Comparison of ENCODE assay signal across 23 cellular contexts in the genomic region with DNA sequence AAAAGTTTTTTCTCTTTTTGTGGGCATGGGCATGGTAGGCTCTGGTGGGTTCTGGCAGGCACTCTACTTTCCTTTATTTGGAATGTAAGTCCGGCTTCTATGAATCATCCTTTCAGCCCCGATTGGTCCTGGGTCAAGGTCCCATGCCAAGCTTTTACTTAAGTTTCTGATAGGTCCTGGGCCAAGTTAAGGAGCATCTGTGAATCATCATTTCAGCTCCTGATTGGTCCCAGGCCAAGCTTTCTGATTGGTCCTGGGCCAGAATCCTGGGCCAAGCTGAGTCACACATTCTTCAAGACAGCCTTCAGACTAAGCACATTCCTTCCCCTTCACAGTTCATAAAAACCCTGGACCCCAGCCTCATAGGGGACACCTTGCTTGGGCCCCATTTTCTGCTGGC.
DNase-seq lines count a peak whose midpoint lies in the region; ATAC-seq and TF ChIP-seq lines count a peak whose summit lies in the region.
"Had no signal": no experiment of that assay in that cellular context is flagged by ENCODE, and none has a peak within 500 bp of the region (broad histone marks: within the 10 kb centered on the region; RNA-seq: fewer than 3 reads in every experiment).

No MANE protein-coding gene starts in this region.

- ATAC-seq in HG02571 (IDR thresholded peaks at IDR 0.05; ENCODE audit: unreplicated experiment) = no peak
- ATAC-seq: activated CD8-positive, alpha-beta T cell treated with anti-CD3 and anti-CD28 coated beads for 36 hours; K562; stimulated activated naive CD8-positive, alpha-beta T cell treated with anti-CD3 and anti-CD28 coated beads, Interleukin-15, amount 100 ng/mL, for 72 hours had no signal

- H2AFZ ChIP-seq in neuronal stem cell (ENCODE audit: low read length) = peak overlapping the region; percentile 7

- intact Hi-C loops in CD14-positive monocyte (cut with micrococcal nuclease) = no loop called here

- TF ChIP-seq CTCF in fibroblast of mammary gland (conservative IDR thresholded peaks at IDR 0.05; ENCODE audit: control insufficient read depth, insufficient read depth, low read depth, low read length) = no peak
- no peak for TF ChIP-seq CTCF in CD14-positive monocyte (IDR thresholded peaks at IDR 0.05)

- no peak overlapping the region for H3K4me2 ChIP-seq in neuronal stem cell (ENCODE audit: insufficient read depth, low read length, poor library complexity, severe bottlenecking)

- no peak overlapping the region for H3K18ac ChIP-seq in neuronal stem cell (ENCODE audit: low read length)

- H3K4me3 Mint-ChIP-seq in CD14-positive monocyte = peak overlapping the region in 1 of 2 donors; percentile 5
- H3K4me3 Mint-ChIP-seq: activated CD8-positive, alpha-beta T cell treated with anti-CD3 and anti-CD28 coated beads for 36 hours; central memory CD8-positive, alpha-beta T cell; immature natural killer cell; stimulated activated naive CD8-positive, alpha-beta T cell treated with anti-CD3 and anti-CD28 coated beads, Interleukin-15, amount 100 ng/mL, for 72 hours had no signal

- peaks cover 0 to 14% (median 2%) of the 10 kb centered on the region in 7 donors for H3K9me3 Mint-ChIP-seq in CD14-positive monocyte

- H3K9ac ChIP-seq in neuronal stem cell (ENCODE audit: low read depth, low read length, poor library complexity) = no peak overlapping the region

- H3K23ac ChIP-seq in neuronal stem cell (ENCODE audit: low read depth, low read length, poor library complexity) = no peak overlapping the region

- no peak overlapping the region for H4K8ac ChIP-seq in neuronal stem cell (ENCODE audit: low read depth, low read length)

- no peaks in the 10 kb centered on the region for H3K36me3 Mint-ChIP-seq in CD14-positive monocyte
- H3K36me3 Mint-ChIP-seq: immature natural killer cell had no signal

- H3K27ac Mint-ChIP-seq in CD14-positive monocyte = no peak overlapping the region
- H3K27ac Mint-ChIP-seq: activated CD8-positive, alpha-beta T cell treated with anti-CD3 and anti-CD28 coated beads for 36 hours; immature natural killer cell; stimulated activated naive CD8-positive, alpha-beta T cell treated with anti-CD3 and anti-CD28 coated beads, Interleukin-15, amount 100 ng/mL, for 72 hours had no signal

- no peak overlapping the region for H2AK5ac ChIP-seq in neuronal stem cell (ENCODE audit: low read depth, low read length)

- WGBS in neuronal stem cell (ENCODE audit: extremely low coverage in 2 of 2, insufficient read length in 2 of 2, insufficient replicate concordance in 1 of 2), 2 donors = no CpG with 5 or more reads among the region's 2 CpGs

- DNase-seq in AG08395 (ENCODE audit: low spot score) = peak; percentile 3
- DNase-seq in MG63 = peak; percentile 67
- DNase-seq in fibroblast of mammary gland (ENCODE audit: low read depth) = peak; percentile 50
- no peak for DNase-seq in neuronal stem cell (ENCODE audit: low spot score)
- DNase-seq in amniotic stem cell (lab: John Stamatoyannopoulos, UW) = no peak
- DNase-seq in NCI-H2227 treated with DMSO at 0.1 percent for 48 hours (lab: John Stamatoyannopoulos, UW) = no peak
- DNase-seq in CD14-positive monocyte (ENCODE audit: low spot score) = no peak
- DNase-seq: activated CD8-positive, alpha-beta T cell treated with anti-CD3 and anti-CD28 coated beads for 36 hours; activated gamma-delta T cell treated with Interleukin-2 at 50 U/mL for 16 hours; activated T-cell treated with anti-CD3 and anti-CD28 coated beads for 4 hours; C1 segment of cervical spinal cord; foreskin fibroblast; immature natural killer cell; mammary epithelial cell; NCI-H146; NCI-H524; occipital lobe; RPMI8226; trophoblast cell had no signal

- no peak overlapping the region for H2BK12ac ChIP-seq in neuronal stem cell (ENCODE audit: low read length)

- no peaks in the 10 kb centered on the region for H3K4me1 Mint-ChIP-seq in CD14-positive monocyte
- H3K4me1 Mint-ChIP-seq: central memory CD8-positive, alpha-beta T cell; immature natural killer cell; stimulated activated naive CD8-positive, alpha-beta T cell treated with anti-CD3 and anti-CD28 coated beads, Interleukin-15, amount 100 ng/mL, for 72 hours had no signal

- peaks cover 0 to 1% (median 0%) of the 10 kb centered on the region in 3 donors for H3K27me3 Mint-ChIP-seq in CD14-positive monocyte (ENCODE audit: low read depth in 3 of 3)
- H3K27me3 Mint-ChIP-seq: activated CD8-positive, alpha-beta T cell treated with anti-CD3 and anti-CD28 coated beads for 36 hours; central memory CD8-positive, alpha-beta T cell; stimulated activated naive CD8-positive, alpha-beta T cell treated with anti-CD3 and anti-CD28 coated beads, Interleukin-15, amount 100 ng/mL, for 72 hours had no signal

- no peaks in the 10 kb centered on the region for H3K27me3 ChIP-seq in MG63
- no peaks in the 10 kb centered on the region for H3K27me3 ChIP-seq in neuronal stem cell (ENCODE audit: control insufficient read depth in 3 of 3, insufficient read depth in 3 of 3, low read depth in 1 of 3, low read length in 3 of 3)

- H3K9me3 ChIP-seq in MG63 = no peaks in the 10 kb centered on the region; the same call in none of the 2 replicates
- peaks cover 2 to 4% of the 10 kb centered on the region in 2 donors for H3K9me3 ChIP-seq in neuronal stem cell (replicated peaks in 1 of 2; ENCODE audit: control insufficient read depth in 2 of 2, insufficient read depth in 1 of 2, low read depth in 1 of 2, low read length in 2 of 2)

- no peak overlapping the region for H2BK120ac ChIP-seq in neuronal stem cell (ENCODE audit: low read depth, low read length)

- no peak overlapping the region for H2BK15ac ChIP-seq in neuronal stem cell (ENCODE audit: low read length)

- H2BK5ac ChIP-seq in neuronal stem cell (ENCODE audit: low read length) = no peak overlapping the region

- no peak overlapping the region for H3K27ac ChIP-seq in neuronal stem cell (replicated peaks; ENCODE audit: low read length)

- H3K4me3 ChIP-seq in MG63 (no peak overlapping the region), fibroblast of mammary gland (ENCODE audit: control insufficient read depth, low read depth, low read length) (no peak overlapping the region), neuronal stem cell (ENCODE audit: low read length in 2 of 2) (no peak overlapping the region)
- H3K4me3 ChIP-seq: K562 had no signal

- no peak overlapping the region for H4K91ac ChIP-seq in neuronal stem cell (ENCODE audit: low read depth, low read length, poor library complexity)

- H3K4ac ChIP-seq in neuronal stem cell (ENCODE audit: low read length) = no peak overlapping the region

- no peak overlapping the region for H3K14ac ChIP-seq in neuronal stem cell (ENCODE audit: low read length)

- H3K36me3 ChIP-seq in MG63 (no peaks in the 10 kb centered on the region), neuronal stem cell (replicated peaks in 1 of 2; ENCODE audit: control insufficient read depth in 2 of 2, insufficient read depth in 2 of 2, low read length in 2 of 2) (no peaks in the 10 kb centered on the region)

- H3K79me1 ChIP-seq in neuronal stem cell (ENCODE audit: low read depth, low read length) = no peaks in the 10 kb centered on the region

- H3K4me1 ChIP-seq in neuronal stem cell (ENCODE audit: control insufficient read depth in 2 of 2, insufficient read depth in 1 of 2, low read depth in 1 of 2, low read length in 2 of 2) = no peaks in the 10 kb centered on the region

Comparison
In these comparisons a context has a peak if more than half of its experiments do, and no peak if none do; other contexts are left out.
1. DNase-seq: peak in AG08395 (single experiment), MG63 (single experiment) and fibroblast of mammary gland (single experiment); none in neuronal stem cell (single experiment), amniotic stem cell (single experiment), NCI-H2227 treated with DMSO at 0.1 percent for 48 hours (single experiment) and CD14-positive monocyte (single experiment).